In genomic region chr5:142145106-142145900, GRCh38 we compare ENCODE assay signal across 8 cellular contexts. TPM values are rescaled to one million over a fixed set of nuclear protein-coding genes. Genes with fewer than 3 reads are reported as not detected.
DNase-seq lines count a peak whose midpoint lies in the region; ATAC-seq, FAIRE-seq and TF ChIP-seq lines count a peak whose summit lies in the region.

No MANE protein-coding gene starts in this region.

- peak; percentile 79 for TF ChIP-seq CTCF in GM10248 (IDR thresholded peaks at IDR 0.05; ENCODE audit: control extremely low read depth, extremely low read depth, low read depth, missing control alignments)
- peak; percentile 78 for TF ChIP-seq CTCF in MCF 10A (IDR thresholded peaks at IDR 0.05; ENCODE audit: unreplicated experiment)

- no peak for ATAC-seq in GM19351 (IDR thresholded peaks at IDR 0.05; ENCODE audit: unreplicated experiment)

- CTCF ChIA-PET in GM10248 (lab: Yijun Ruan, JAX) (interaction anchor here (0.6 to 5.3 kb wide), 23 partner anchors 9 to 554 kb away, joined by 3 to 41 read pairs (median 3); partner anchors contain the start of genes GNPDA1 and RNF14), MCF 10A (lab: Yijun Ruan, JAX) (interaction anchor here (0.5 to 11.6 kb wide), 53 partner anchors 9 to 747 kb away, joined by 3 to 186 read pairs (median 4); partner anchors contain the start of genes GNPDA1 and RNF14)

- no peak overlapping the region for H3K4me3 Mint-ChIP-seq in MCF 10A (ENCODE audit: unreplicated experiment)

- peaks cover 77% of the 10 kb centered on the region for H3K36me3 Mint-ChIP-seq in MCF 10A (ENCODE audit: insufficient read depth, unreplicated experiment)

- FAIRE-seq in TTC549 (lab: Jason Lieb, UNC), result peak; percentile 85

- no peak overlapping the region for H3K27ac Mint-ChIP-seq in MCF 10A (ENCODE audit: low read depth, unreplicated experiment)

- DNase-seq in GM10248 (ENCODE audit: extremely low spot score) (peak; percentile 50), H4 (ENCODE audit: low spot score) (peak; percentile 64), MV-4-11 (lab: John Stamatoyannopoulos, UW) (peak; percentile 64), MCF 10A (ENCODE audit: unreplicated experiment) (peak; percentile 85), islet precursor cell (peak; percentile 78)
- DNase-seq in stimulated activated CD4-positive, alpha-beta T cell treated with anti-CD3 and anti-CD28 coated beads, Interleukin-4, amount 100 ng/mL, for 24 hours, result peak; percentile 73

- no peaks in the 10 kb centered on the region for H3K9me3 Mint-ChIP-seq in MCF 10A (ENCODE audit: unreplicated experiment)

- intact Hi-C loops in MCF 10A (cut with micrococcal nuclease), result loop anchor here (1.0 to 2.0 kb wide), 4 partner anchors 37 to 453 kb away; partner anchors contain the start of gene NDFIP1

- POLR2A ChIA-PET in GM10248 (lab: Yijun Ruan, JAX) (no interaction called here), MCF 10A (lab: Yijun Ruan, JAX) (interaction anchor here (0.6 to 6.8 kb wide), 5 partner anchors 121 to 515 kb away, joined by 3 to 59 read pairs (median 3); partner anchors contain the start of genes GNPDA1 and RNF14)

- no peaks in the 10 kb centered on the region for H3K27me3 Mint-ChIP-seq in MCF 10A (ENCODE audit: insufficient read depth, unreplicated experiment)

- no TSS peak for BruUV-seq in MCF 10A (replicated peaks; lab: Mats Ljungman, UMichigan)

- no peaks in the 10 kb centered on the region for H3K4me1 Mint-ChIP-seq in MCF 10A (ENCODE audit: insufficient read depth, unreplicated experiment)

RNA-seq across cellular contexts. Expression of gene NDFIP1, which starts 36.7 kb away (rescaled TPM):
- total RNA-seq in H4 (2014; rRNA removed; shearing (Covaris generic)), result 42.6 and 44.5 TPM in 2 replicates
- 50.8 and 61.6 TPM in 2 replicates for total RNA-seq in MCF 10A (2022)
